ENCODE assay signal across 12 cellular contexts in the genomic region with DNA sequence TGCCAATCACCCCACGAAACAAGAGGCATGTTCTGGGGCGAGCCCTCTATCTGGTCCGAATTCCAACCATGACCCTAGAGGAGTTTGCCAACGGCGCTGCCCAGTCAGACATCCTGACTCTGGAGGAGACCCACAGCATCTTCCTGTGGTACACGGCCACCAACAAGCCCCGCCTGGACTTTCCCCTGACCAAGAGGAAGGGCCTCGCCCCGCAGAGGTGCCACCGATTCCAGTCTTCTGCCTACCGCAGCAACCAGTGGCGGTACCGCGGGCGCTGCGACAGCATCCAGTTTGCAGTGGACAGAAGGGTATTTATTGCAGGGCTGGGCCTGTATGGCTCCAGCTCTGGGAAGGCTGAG. TPM values are rescaled to one million over a fixed set of nuclear protein-coding genes. Genes with fewer than 3 reads are reported as not detected.
A peak's percentile ranks its signal among the peaks of the same experiment; 100 is the strongest.
DNase-seq lines count a peak whose midpoint lies in the region; ATAC-seq and TF ChIP-seq lines count a peak whose summit lies in the region.
"Had no signal": no experiment of that assay in that cellular context is flagged by ENCODE, and none has a peak within 500 bp of the region (broad histone marks: within the 10 kb centered on the region; RNA-seq: fewer than 3 reads in every experiment).

No MANE protein-coding gene starts in this region.

- H3K27me3 Mint-ChIP-seq in activated CD4-positive, alpha-beta T cell treated with anti-CD3 and anti-CD28 coated beads, Interleukin-2, amount 10 ng/mL, durations not matched to agents 7 days and 5 days, result no peaks in the 10 kb centered on the region
- H3K27me3 Mint-ChIP-seq in T-cell, result no peaks in the 10 kb centered on the region

- TF ChIP-seq POLR2A in esophagus muscularis mucosa (IDR thresholded peaks at IDR 0.05; ENCODE audit: low read depth), result no peak
- TF ChIP-seq POLR2A in gastrocnemius medialis (IDR thresholded peaks at IDR 0.05), result no peak

- H3K27me3 ChIP-seq in esophagus muscularis mucosa (no peaks in the 10 kb centered on the region), gastrocnemius medialis (no peaks in the 10 kb centered on the region)
- H3K27me3 ChIP-seq: colonic mucosa, upper lobe of right lung had no signal

- peaks cover 26% of the 10 kb centered on the region for H3K36me3 Mint-ChIP-seq in activated CD4-positive, alpha-beta T cell treated with anti-CD3 and anti-CD28 coated beads, Interleukin-2, amount 10 ng/mL, durations not matched to agents 7 days and 5 days (ENCODE audit: low read depth)
- peaks cover 15% of the 10 kb centered on the region for H3K36me3 Mint-ChIP-seq in T-cell

- TF ChIP-seq CTCF in esophagus muscularis mucosa (IDR thresholded peaks at IDR 0.05), result no peak
- no peak for TF ChIP-seq CTCF in gastrocnemius medialis (IDR thresholded peaks at IDR 0.05 in 4 of 5, conservative IDR thresholded peaks at IDR 0.05 in 1 of 5)

- no peak for TF ChIP-seq EP300 in esophagus muscularis mucosa (IDR thresholded peaks at IDR 0.05)

- DNase-seq in activated CD4-positive, alpha-beta T cell treated with anti-CD3 and anti-CD28 coated beads, Interleukin-2, amount 10 ng/mL, durations not matched to agents 7 days and 5 days, result no peak
- no peak for DNase-seq in activated CD4-positive, alpha-beta T cell treated with anti-CD3 and anti-CD28 coated beads, Interleukin-2, amount 50 U/mL, for 4 hours
- no peak for DNase-seq in T-cell
- DNase-seq in esophagus muscularis mucosa (ENCODE audit: extremely low spot score), result no peak
- no peak for DNase-seq in gastrocnemius medialis
- DNase-seq in KBM-7, result no peak
- no peak for DNase-seq in RPMI8226
- no peak for DNase-seq in NCI-H1694 (lab: John Stamatoyannopoulos, UW)
- DNase-seq: activated naive CD4-positive, alpha-beta T cell treated with Interleukin-2 at 50 U/mL for 16 hours had no signal

- peak overlapping the region in 3 of 4 donors; percentile 86 to 96 (median 94) for H3K27ac ChIP-seq in esophagus muscularis mucosa (replicated peaks in 1 of 4)
- peak overlapping the region; percentile 81 to 87 (median 84) for H3K27ac ChIP-seq in gastrocnemius medialis

- H3K4me3 ChIP-seq in esophagus muscularis mucosa (no peak overlapping the region), gastrocnemius medialis (no peak overlapping the region)

- H3K4me1 ChIP-seq in esophagus muscularis mucosa (peaks cover 21 to 35% (median 32%) of the 10 kb centered on the region in 4 donors), gastrocnemius medialis (peaks cover 26 to 30% of the 10 kb centered on the region in 2 donors)

- H3K27ac Mint-ChIP-seq in activated CD4-positive, alpha-beta T cell treated with anti-CD3 and anti-CD28 coated beads, Interleukin-2, amount 10 ng/mL, durations not matched to agents 7 days and 5 days, result no peak overlapping the region
- peak overlapping the region in 1 of 2 donors; percentile 44 for H3K27ac Mint-ChIP-seq in T-cell

- ATAC-seq in T-cell (replicated peaks in 1 of 4), result no peak
- no peak for ATAC-seq in gastrocnemius medialis

- CTCF ChIA-PET in activated CD4-positive, alpha-beta T cell treated with anti-CD3 and anti-CD28 coated beads, Interleukin-2, amount 10 ng/mL, durations not matched to agents 7 days and 5 days (lab: Charles Lee), result interaction anchor here (1.1 kb wide), 1 partner anchor 9 kb away, joined by 3 read pairs; no protein-coding TSS in a partner anchor
- CTCF ChIA-PET in T-cell (lab: Charles Lee), result no interaction called here

- H3K4me3 Mint-ChIP-seq in activated CD4-positive, alpha-beta T cell treated with anti-CD3 and anti-CD28 coated beads, Interleukin-2, amount 10 ng/mL, durations not matched to agents 7 days and 5 days, result peak overlapping the region; percentile 74
- H3K4me3 Mint-ChIP-seq in T-cell, result peak overlapping the region; percentile 64 to 79 (median 68)

- peaks cover 33% of the 10 kb centered on the region for H3K4me1 Mint-ChIP-seq in activated CD4-positive, alpha-beta T cell treated with anti-CD3 and anti-CD28 coated beads, Interleukin-2, amount 10 ng/mL, durations not matched to agents 7 days and 5 days
- peaks cover 23 to 41% (median 37%) of the 10 kb centered on the region in 3 donors for H3K4me1 Mint-ChIP-seq in T-cell

- H3K9me3 ChIP-seq in esophagus muscularis mucosa, result no peaks in the 10 kb centered on the region
- no peaks in the 10 kb centered on the region for H3K9me3 ChIP-seq in gastrocnemius medialis
- H3K9me3 ChIP-seq: A549, colonic mucosa, upper lobe of right lung had no signal

- in situ Hi-C loops in gastrocnemius medialis (cut with MboI; ENCODE audit: low sequenced_read_pairs in 4 of 4), result no loop called here
- in situ Hi-C loops in KBM-7 (cut with MboI; ENCODE audit: low pct_unique_long_range_greater_than_20kb, low sequenced_read_pairs), result no loop called here

- H3K9me3 Mint-ChIP-seq in activated CD4-positive, alpha-beta T cell treated with anti-CD3 and anti-CD28 coated beads, Interleukin-2, amount 10 ng/mL, durations not matched to agents 7 days and 5 days, result no peaks in the 10 kb centered on the region
- H3K9me3 Mint-ChIP-seq in T-cell, result no peaks in the 10 kb centered on the region

- intact Hi-C loops in esophagus muscularis mucosa (cut with DNase I) (no loop called here), gastrocnemius medialis (cut with DNase I; ENCODE audit: low total_unique reads) (no loop called here)

- POLR2A ChIA-PET in activated CD4-positive, alpha-beta T cell treated with anti-CD3 and anti-CD28 coated beads, Interleukin-2, amount 10 ng/mL, durations not matched to agents 7 days and 5 days (lab: Charles Lee), result interaction anchor here (0.6 kb wide), 1 partner anchor 230 kb away, joined by 3 read pairs; no protein-coding TSS in a partner anchor
- POLR2A ChIA-PET in T-cell (lab: Charles Lee), result no interaction called here

- peaks cover 0 to 60% (median 45%) of the 10 kb centered on the region in 4 donors for H3K36me3 ChIP-seq in esophagus muscularis mucosa
- H3K36me3 ChIP-seq in gastrocnemius medialis, result peaks cover 0 to 21% of the 10 kb centered on the region in 2 donors

- 93% methylated on average over 7 of the region's 16 CpGs for WGBS in esophagus muscularis mucosa

RNA-seq across cellular contexts. Expression of a gene that starts 1.7 kb away (rescaled TPM):
- 10 to 100 TPM; 43.7 to 43.9 TPM for total RNA-seq in activated CD4-positive, alpha-beta T cell treated with anti-CD3 and anti-CD28 coated beads, Interleukin-2, amount 10 ng/mL, durations not matched to agents 7 days and 5 days
- total RNA-seq in T-cell (10 to 100 TPM; 36.0 to 55.1 (median 43.3) TPM), esophagus muscularis mucosa (10 to 100 TPM; 56.1 to 72.5 (median 69.4) TPM), gastrocnemius medialis (10 to 100 TPM; 48.4 to 85.9 (median 53.6) TPM)

RNA-seq across cellular contexts. Expression of a gene that starts 50.8 kb away (rescaled TPM):
- total RNA-seq in activated CD4-positive, alpha-beta T cell treated with anti-CD3 and anti-CD28 coated beads, Interleukin-2, amount 10 ng/mL, durations not matched to agents 7 days and 5 days, result 10 to 100 TPM; 39.0 to 50.9 TPM
- total RNA-seq in T-cell (10 to 100 TPM; 57.7 to 70.5 (median 66.5) TPM), esophagus muscularis mucosa (10 to 100 TPM; 23.0 to 47.3 (median 41.4) TPM), gastrocnemius medialis (10 to 100 TPM; 19.5 to 27.4 (median 21.4) TPM)
